Comparison of ENCODE assay signal across 1 cellular context in the genomic region with DNA sequence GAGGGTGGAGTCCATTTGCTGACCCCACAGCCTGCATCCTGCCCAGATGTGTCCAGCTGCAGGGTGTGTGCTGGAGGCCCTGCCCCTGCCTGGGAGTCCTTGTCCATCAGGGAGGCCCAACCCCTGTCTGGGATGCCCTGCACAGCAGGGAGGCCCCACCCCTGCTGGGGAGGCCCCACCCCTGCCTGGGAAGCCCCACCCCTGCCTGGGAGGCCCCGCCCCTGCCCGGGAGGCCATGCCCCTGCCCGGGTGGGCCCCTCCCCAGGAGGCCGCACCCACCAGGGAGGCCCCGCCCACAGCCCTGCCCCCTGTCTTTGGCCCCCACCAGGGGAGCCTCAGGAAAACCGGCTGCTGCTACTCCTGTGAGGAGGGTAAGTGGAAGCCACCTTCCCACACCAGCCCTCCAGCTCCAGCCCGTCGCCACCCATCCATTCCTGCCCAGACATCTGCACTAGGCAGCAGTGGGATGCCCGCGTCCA.
TF ChIP-seq lines count a peak whose summit lies in the region.

No MANE protein-coding gene starts in this region.

TF ChIP-seq in GM23338, 12 proteins besides CTCF, POLR2A, EP300 and RAD21 (continued from another document):
- no peak for TF ChIP-seq ZNF462 (CRISPR knock-in tag; IDR thresholded peaks at IDR 0.05)
- no peak for TF ChIP-seq EZH2phosphoT487 (IDR thresholded peaks at IDR 0.05; ENCODE audit: unreplicated experiment)
